Comparison of ENCODE assay signal across 8 cellular contexts in the genomic region with DNA sequence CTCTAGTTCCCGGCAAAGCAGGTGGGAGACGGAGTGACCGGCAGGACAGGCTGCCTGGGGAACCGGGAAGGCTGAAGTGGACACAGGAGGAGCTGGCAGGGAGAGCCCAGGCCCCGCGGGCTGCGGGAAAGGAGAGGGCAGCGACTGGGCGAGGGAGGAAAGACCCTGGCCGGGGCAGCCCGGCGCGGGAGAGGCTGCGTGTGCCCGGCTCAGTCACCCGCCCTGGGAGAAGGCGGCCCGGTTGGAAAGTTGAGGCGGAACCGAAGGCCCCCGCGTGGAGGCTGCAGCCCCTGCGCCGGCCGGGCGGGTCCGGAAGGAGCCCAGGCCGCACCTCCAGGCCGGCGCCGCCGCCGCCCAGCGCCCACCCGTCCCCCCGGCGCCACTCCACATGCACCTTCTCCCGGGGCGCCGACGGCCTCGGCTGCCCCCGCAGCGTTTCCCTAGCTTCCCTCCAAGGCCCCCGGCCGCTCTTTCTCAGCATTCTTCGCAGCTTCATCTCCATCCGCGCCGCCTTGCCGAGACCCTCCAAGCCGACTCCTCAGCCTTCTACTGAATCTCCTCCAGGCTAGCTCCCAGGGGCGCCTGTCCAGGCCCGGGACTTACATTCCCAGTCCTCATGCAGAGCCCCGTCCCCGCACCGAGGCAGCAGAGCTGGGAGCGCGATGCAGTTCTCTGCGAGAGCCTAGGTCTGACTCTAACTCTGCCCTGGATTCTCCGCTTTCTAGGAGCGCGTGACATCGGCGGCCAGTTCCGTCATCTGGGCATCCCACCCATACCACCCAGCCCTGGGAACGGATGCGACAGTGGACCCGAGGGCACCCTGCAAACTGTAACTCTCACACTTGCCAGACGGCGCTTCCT.
A peak's percentile ranks its signal among the peaks of the same experiment; 100 is the strongest.
DNase-seq lines count a peak whose midpoint lies in the region; ATAC-seq and TF ChIP-seq lines count a peak whose summit lies in the region.

No MANE protein-coding gene starts in this region.

- H3K27ac Mint-ChIP-seq in glutamatergic neuron (ENCODE audit: unreplicated experiment) (no peak overlapping the region), neural progenitor cell (peak overlapping the region; percentile 66)

- peak overlapping the region; percentile 86 for H3K4me2 ChIP-seq in neural progenitor cell

- peaks cover 17% of the 10 kb centered on the region for H3F3A ChIP-seq in neural progenitor cell (ENCODE audit: low read depth)

- H3K36me3 Mint-ChIP-seq in glutamatergic neuron (ENCODE audit: unreplicated experiment) (no peaks in the 10 kb centered on the region), neural progenitor cell (peaks cover 7% of the 10 kb centered on the region)

- H3K9me3 Mint-ChIP-seq in glutamatergic neuron (ENCODE audit: unreplicated experiment) (peaks cover 7% of the 10 kb centered on the region), neural progenitor cell (peaks cover 4% of the 10 kb centered on the region)

- TF ChIP-seq CTCF in glutamatergic neuron (IDR thresholded peaks at IDR 0.05; ENCODE audit: partially characterized antibody, unreplicated experiment) (no peak), neural progenitor cell (IDR thresholded peaks at IDR 0.05) (no peak)

- peaks cover 73% of the 10 kb centered on the region for H3K27me3 ChIP-seq in neural progenitor cell

- H3K4me3 Mint-ChIP-seq in glutamatergic neuron (ENCODE audit: unreplicated experiment) (peak overlapping the region; percentile 65), neural progenitor cell (peak overlapping the region; percentile 70)

- no peaks in the 10 kb centered on the region for H3K36me3 ChIP-seq in neural progenitor cell

- no peaks in the 10 kb centered on the region for H3K79me2 ChIP-seq in neural progenitor cell (ENCODE audit: low read depth)

- H3K4me1 ChIP-seq in neural progenitor cell = peaks cover 7% of the 10 kb centered on the region

- DNase-seq in stimulated activated CD4-positive, alpha-beta T cell treated with anti-CD3 and anti-CD28 coated beads, Interleukin-15, amount 100 ng/mL, for 24 hours = peak; percentile 27
- no peak for DNase-seq in stimulated activated CD4-positive, alpha-beta T cell treated with anti-CD3 and anti-CD28 coated beads, Interleukin-4, amount 100 ng/mL, for 24 hours
- peak; percentile 44 for DNase-seq in glutamatergic neuron
- DNase-seq in neural progenitor cell (ENCODE audit: low spot score) = peak; percentile 56
- DNase-seq in SK-N-DZ (ENCODE audit: low spot score) = no peak

- H3K9ac ChIP-seq in neural progenitor cell = no peak overlapping the region

- H3K27ac ChIP-seq in neural progenitor cell = no peak overlapping the region

- H3K4me3 ChIP-seq in neural progenitor cell = peak overlapping the region; percentile 45

- ATAC-seq in GM21528 (IDR thresholded peaks at IDR 0.05; ENCODE audit: low FRiP score, unreplicated experiment) = no peak
- ATAC-seq in GM19395 (IDR thresholded peaks at IDR 0.05; ENCODE audit: unreplicated experiment) = no peak
- no peak for ATAC-seq in GM21515 (IDR thresholded peaks at IDR 0.05; ENCODE audit: unreplicated experiment)

- H3K9me3 ChIP-seq in neural progenitor cell (ENCODE audit: low read depth) = no peaks in the 10 kb centered on the region

- H3K4me1 Mint-ChIP-seq in glutamatergic neuron (ENCODE audit: low read depth, unreplicated experiment) = peaks cover 19% of the 10 kb centered on the region
- H3K4me1 Mint-ChIP-seq in neural progenitor cell = peaks cover 17% of the 10 kb centered on the region

- H3K27me3 Mint-ChIP-seq in glutamatergic neuron (ENCODE audit: unreplicated experiment) (peaks cover 8% of the 10 kb centered on the region), neural progenitor cell (ENCODE audit: insufficient read depth, low read depth) (peaks cover 27% of the 10 kb centered on the region)

- H2AFZ ChIP-seq in neural progenitor cell (replicated peaks) = peak overlapping the region; percentile 96

- no peaks in the 10 kb centered on the region for H4K20me1 ChIP-seq in neural progenitor cell (ENCODE audit: low read depth)

Comparison
In these comparisons a context has a peak if more than half of its experiments do, and no peak if none do; other contexts are left out.
1. DNase-seq: peak in stimulated activated CD4-positive, alpha-beta T cell treated with anti-CD3 and anti-CD28 coated beads, Interleukin-15, amount 100 ng/mL, for 24 hours (single experiment), glutamatergic neuron (single experiment) and neural progenitor cell (single experiment); none in stimulated activated CD4-positive, alpha-beta T cell treated with anti-CD3 and anti-CD28 coated beads, Interleukin-4, amount 100 ng/mL, for 24 hours (single experiment) and SK-N-DZ (single experiment).